ENCODE assay signal across 15 cellular contexts in genomic region chr20:44653536-44653935, GRCh38. TPM values are rescaled to one million over a fixed set of nuclear protein-coding genes. Genes with fewer than 3 reads are reported as not detected.
DNase-seq lines count a peak whose midpoint lies in the region; ATAC-seq and TF ChIP-seq lines count a peak whose summit lies in the region.
"Had no signal": no experiment of that assay in that cellular context is flagged by ENCODE, and none has a peak within 500 bp of the region (broad histone marks: within the 10 kb centered on the region; RNA-seq: fewer than 3 reads in every experiment).

No MANE protein-coding gene starts in this region.

- H3K36me3 Mint-ChIP-seq in activated CD4-positive, alpha-beta T cell treated with anti-CD3 and anti-CD28 coated beads for 36 hours (ENCODE audit: low read depth), result peaks cover 3% of the 10 kb centered on the region
- H3K36me3 Mint-ChIP-seq in CD4-positive, alpha-beta T cell (ENCODE audit: low read depth), result peaks cover 31% of the 10 kb centered on the region
- peaks cover 3% of the 10 kb centered on the region for H3K36me3 Mint-ChIP-seq in T-helper 17 cell (ENCODE audit: low read depth)
- H3K36me3 Mint-ChIP-seq in naive thymus-derived CD4-positive, alpha-beta T cell, result peaks cover 4 to 53% (median 13%) of the 10 kb centered on the region in 5 donors

- H3K4me3 Mint-ChIP-seq in activated CD4-positive, alpha-beta T cell treated with anti-CD3 and anti-CD28 coated beads for 36 hours, result peak overlapping the region; percentile 78
- H3K4me3 Mint-ChIP-seq in CD4-positive, alpha-beta T cell, result peak overlapping the region; percentile 69
- no peak overlapping the region for H3K4me3 Mint-ChIP-seq in T-helper 17 cell
- peak overlapping the region in 9 of 10 donors; percentile 18 to 95 (median 70) for H3K4me3 Mint-ChIP-seq in naive thymus-derived CD4-positive, alpha-beta T cell

- H3K36me3 ChIP-seq in naive thymus-derived CD4-positive, alpha-beta T cell (ENCODE audit: control insufficient read depth in 2 of 3, insufficient read depth in 3 of 3, low read length in 3 of 3), result peaks cover 0 to 9% (median 5%) of the 10 kb centered on the region in 3 experiments
- H3K36me3 ChIP-seq in adrenal gland (replicated peaks in 1 of 2) (no peaks in the 10 kb centered on the region), upper lobe of right lung (no peaks in the 10 kb centered on the region)
- H3K36me3 ChIP-seq: gastroesophageal sphincter had no signal

- ATAC-seq in activated CD4-positive, alpha-beta T cell treated with anti-CD3 and anti-CD28 coated beads for 36 hours, result no peak
- no peak for ATAC-seq in CD4-positive, alpha-beta T cell (ENCODE audit: poor library complexity)
- ATAC-seq in T-helper 17 cell (no peak), upper lobe of right lung (no peak), GM18861 (IDR thresholded peaks at IDR 0.05; ENCODE audit: unreplicated experiment) (no peak)
- ATAC-seq in naive thymus-derived CD4-positive, alpha-beta T cell, result no peak
- ATAC-seq: gastroesophageal sphincter, PC-3 had no signal

- H3K4me1 Mint-ChIP-seq in activated CD4-positive, alpha-beta T cell treated with anti-CD3 and anti-CD28 coated beads for 36 hours, result peaks cover 34% of the 10 kb centered on the region
- peaks cover 31% of the 10 kb centered on the region for H3K4me1 Mint-ChIP-seq in CD4-positive, alpha-beta T cell (ENCODE audit: low read depth)
- H3K4me1 Mint-ChIP-seq in T-helper 17 cell, result peaks cover 32% of the 10 kb centered on the region
- peaks cover 31 to 40% (median 38%) of the 10 kb centered on the region in 7 donors for H3K4me1 Mint-ChIP-seq in naive thymus-derived CD4-positive, alpha-beta T cell

- H3K9me3 ChIP-seq in CD4-positive, alpha-beta T cell (ENCODE audit: control insufficient read depth, low read length), result no peaks in the 10 kb centered on the region
- H3K9me3 ChIP-seq in T-helper 17 cell (ENCODE audit: control insufficient read depth, low read length, poor library complexity, severe bottlenecking) (no peaks in the 10 kb centered on the region), adrenal gland (replicated peaks in 1 of 3) (no peaks in the 10 kb centered on the region), upper lobe of right lung (no peaks in the 10 kb centered on the region)
- no peaks in the 10 kb centered on the region for H3K9me3 ChIP-seq in naive thymus-derived CD4-positive, alpha-beta T cell (ENCODE audit: control insufficient read depth in 2 of 3, low read length in 3 of 3)
- H3K9me3 ChIP-seq: gastroesophageal sphincter had no signal

- intact Hi-C loops in activated CD4-positive, alpha-beta T cell treated with anti-CD3 and anti-CD28 coated beads for 36 hours (cut with DNase I, micrococcal nuclease), result loop anchor here in 1 of 2 experiments (2.0 to 5.0 kb wide), 2 partner anchors 317 to 341 kb away; partner anchors contain the start of gene FITM2
- intact Hi-C loops in CD4-positive, alpha-beta T cell (cut with DNase I, micrococcal nuclease), result loop anchor here (5.0 kb wide), 3 partner anchors 34 to 131 kb away; partner anchors contain the start of gene SERINC3 (in 1 of the 2)
- intact Hi-C loops in naive thymus-derived CD4-positive, alpha-beta T cell (cut with micrococcal nuclease), result loop anchor here (5.0 kb wide), 3 partner anchors 41 to 764 kb away; partner anchors contain the start of genes PIGT (in 1 of the 2) and STK4 (in 1 of the 2)
- intact Hi-C loops in adrenal gland (cut with DNase I), result no loop called here
- intact Hi-C loops in upper lobe of right lung (cut with DNase I), result no loop called here

- TF ChIP-seq CTCF in CD4-positive, alpha-beta T cell (IDR thresholded peaks at IDR 0.05), result no peak
- no peak for TF ChIP-seq CTCF in adrenal gland (IDR thresholded peaks at IDR 0.05)
- no peak for TF ChIP-seq CTCF in upper lobe of right lung (IDR thresholded peaks at IDR 0.05)

- no peak overlapping the region for H3K27ac ChIP-seq in CD4-positive, alpha-beta T cell (ENCODE audit: low read depth, low read length)
- H3K27ac ChIP-seq in naive thymus-derived CD4-positive, alpha-beta T cell (ENCODE audit: low read depth, low read length), result no peak overlapping the region
- H3K27ac ChIP-seq in adrenal gland (no peak overlapping the region), upper lobe of right lung (no peak overlapping the region)

- no peak overlapping the region for H3K27ac Mint-ChIP-seq in activated CD4-positive, alpha-beta T cell treated with anti-CD3 and anti-CD28 coated beads for 36 hours
- peak overlapping the region; percentile 77 for H3K27ac Mint-ChIP-seq in CD4-positive, alpha-beta T cell
- peak overlapping the region; percentile 89 for H3K27ac Mint-ChIP-seq in T-helper 17 cell
- peak overlapping the region in 8 of 9 donors; percentile 47 to 91 (median 76) for H3K27ac Mint-ChIP-seq in naive thymus-derived CD4-positive, alpha-beta T cell

- no peak overlapping the region for H3K4me3 ChIP-seq in naive thymus-derived CD4-positive, alpha-beta T cell (ENCODE audit: low read length)
- no peak overlapping the region for H3K4me3 ChIP-seq in adrenal gland
- no peak overlapping the region for H3K4me3 ChIP-seq in upper lobe of right lung
- H3K4me3 ChIP-seq: lung had no signal

- DNase-seq in activated CD4-positive, alpha-beta T cell treated with anti-CD3 and anti-CD28 coated beads for 36 hours, result no peak
- DNase-seq in activated CD4-positive, alpha-beta T cell treated with anti-CD3 and anti-CD28 coated beads, Interleukin-2, amount 50 U/mL, for 48 hours, result no peak
- no peak for DNase-seq in CD4-positive, alpha-beta T cell
- DNase-seq in T-helper 17 cell, result no peak
- DNase-seq in naive thymus-derived CD4-positive, alpha-beta T cell, result no peak
- DNase-seq in adrenal gland, result no peak
- DNase-seq in upper lobe of right lung, result no peak
- DNase-seq: 8988T, NCI-H2029, NCI-H524 treated with DMSO at 0.1 percent for 48 hours, PC-3 had no signal

- peaks cover 23 to 27% of the 10 kb centered on the region in 2 donors for H3K4me1 ChIP-seq in naive thymus-derived CD4-positive, alpha-beta T cell (ENCODE audit: control insufficient read depth in 2 of 2, insufficient read depth in 2 of 2, low read length in 2 of 2)
- H3K4me1 ChIP-seq in adrenal gland (replicated peaks in 1 of 2) (peaks cover 5 to 8% of the 10 kb centered on the region in 2 donors), upper lobe of right lung (peaks cover 11% of the 10 kb centered on the region)

- H3K27me3 ChIP-seq in CD4-positive, alpha-beta T cell (ENCODE audit: control insufficient read depth, insufficient read depth, low read length), result no peaks in the 10 kb centered on the region
- H3K27me3 ChIP-seq in naive thymus-derived CD4-positive, alpha-beta T cell (ENCODE audit: control insufficient read depth in 2 of 2, insufficient read depth in 2 of 2, low read length in 2 of 2), result no peaks in the 10 kb centered on the region
- H3K27me3 ChIP-seq in adrenal gland (no peaks in the 10 kb centered on the region), upper lobe of right lung (no peaks in the 10 kb centered on the region)
- H3K27me3 ChIP-seq: gastroesophageal sphincter had no signal

- whole genome bisulfite sequencing in adrenal gland, 4 donors, result 80 to 94% (median 92%) methylated on average over 1 to 2 of the region's 2 CpGs

- peaks cover 2% of the 10 kb centered on the region for H3K9me3 Mint-ChIP-seq in activated CD4-positive, alpha-beta T cell treated with anti-CD3 and anti-CD28 coated beads for 36 hours (ENCODE audit: low read depth)
- no peaks in the 10 kb centered on the region for H3K9me3 Mint-ChIP-seq in CD4-positive, alpha-beta T cell
- H3K9me3 Mint-ChIP-seq in naive thymus-derived CD4-positive, alpha-beta T cell, result peaks cover 0 to 1% (median 0%) of the 10 kb centered on the region in 11 donors

- POLR2A ChIA-PET in activated CD4-positive, alpha-beta T cell treated with anti-CD3 and anti-CD28 coated beads for 36 hours (lab: Charles Lee), result no interaction called here
- POLR2A ChIA-PET in CD4-positive, alpha-beta T cell (lab: Charles Lee), result interaction anchor here (1.1 to 5.6 kb wide), 3 partner anchors 11 to 43 kb away, joined by 3 to 26 read pairs (median 15); no protein-coding TSS in a partner anchor
- POLR2A ChIA-PET in naive thymus-derived CD4-positive, alpha-beta T cell (lab: Charles Lee), result interaction anchor here (0.6 to 5.1 kb wide), 12 partner anchors 8 to 333 kb away, joined by 3 to 28 read pairs (median 3); no protein-coding TSS in a partner anchor

- TF ChIP-seq POLR2A in adrenal gland (IDR thresholded peaks at IDR 0.05), result no peak

- CTCF ChIA-PET in activated CD4-positive, alpha-beta T cell treated with anti-CD3 and anti-CD28 coated beads for 36 hours (lab: Charles Lee), result interaction anchor here (0.6 to 1.2 kb wide), 4 partner anchors 10 to 438 kb away, joined by 3 to 7 read pairs (median 3); no protein-coding TSS in a partner anchor
- CTCF ChIA-PET in CD4-positive, alpha-beta T cell (lab: Charles Lee), result interaction anchor here (5.2 kb wide), 1 partner anchor 30 kb away, joined by 24 read pairs; no protein-coding TSS in a partner anchor
- CTCF ChIA-PET in naive thymus-derived CD4-positive, alpha-beta T cell (lab: Charles Lee), result interaction anchor here (0.9 to 1.6 kb wide), 6 partner anchors 9 to 43 kb away, joined by 3 to 5 read pairs (median 3); no protein-coding TSS in a partner anchor

- H3K27me3 Mint-ChIP-seq in activated CD4-positive, alpha-beta T cell treated with anti-CD3 and anti-CD28 coated beads for 36 hours, result no peaks in the 10 kb centered on the region
- no peaks in the 10 kb centered on the region for H3K27me3 Mint-ChIP-seq in CD4-positive, alpha-beta T cell
- H3K27me3 Mint-ChIP-seq in T-helper 17 cell, result no peaks in the 10 kb centered on the region
- no peaks in the 10 kb centered on the region for H3K27me3 Mint-ChIP-seq in naive thymus-derived CD4-positive, alpha-beta T cell

RNA-seq across cellular contexts. Expression of gene ADA, which starts 2.0 kb away (rescaled TPM):
- total RNA-seq in activated CD4-positive, alpha-beta T cell treated with anti-CD3 and anti-CD28 coated beads for 36 hours, result 10 to 100 TPM; 33.8 to 37.8 TPM
- 10 to 100 TPM; 31.7 to 32.8 TPM for total RNA-seq in CD4-positive, alpha-beta T cell
- total RNA-seq in T-helper 17 cell (10 to 100 TPM; 36.0 to 36.1 TPM), adrenal gland (10 to 100 TPM in 5 of 8 donors, 1 to 10 TPM in 3; 6.6 to 16.4 (median 11.9) TPM), upper lobe of right lung (5.8 TPM)
- total RNA-seq in naive thymus-derived CD4-positive, alpha-beta T cell, result 100 to 1,000 TPM in 1 of 5 experiments, 10 to 100 TPM in 4; 26.1 to 103 (median 28.2) TPM
- 10 to 100 TPM; 40.8 to 41.1 TPM for polyA plus RNA-seq in naive thymus-derived CD4-positive, alpha-beta T cell
- polyA plus RNA-seq in adrenal gland, result 10 to 100 TPM in 1 of 3 donors, 1 to 10 TPM in 2; 3.4 to 10.4 (median 9.6) TPM
- total RNA-seq: HT-29 had no signal

Comparison
In these comparisons a context has a peak if more than half of its experiments do, and no peak if none do; other contexts are left out.
1. intact Hi-C loops: an anchor here in CD4-positive, alpha-beta T cell (5.0 kb wide) and naive thymus-derived CD4-positive, alpha-beta T cell (5.0 kb wide); none called in adrenal gland and upper lobe of right lung.